In the genomic region with DNA sequence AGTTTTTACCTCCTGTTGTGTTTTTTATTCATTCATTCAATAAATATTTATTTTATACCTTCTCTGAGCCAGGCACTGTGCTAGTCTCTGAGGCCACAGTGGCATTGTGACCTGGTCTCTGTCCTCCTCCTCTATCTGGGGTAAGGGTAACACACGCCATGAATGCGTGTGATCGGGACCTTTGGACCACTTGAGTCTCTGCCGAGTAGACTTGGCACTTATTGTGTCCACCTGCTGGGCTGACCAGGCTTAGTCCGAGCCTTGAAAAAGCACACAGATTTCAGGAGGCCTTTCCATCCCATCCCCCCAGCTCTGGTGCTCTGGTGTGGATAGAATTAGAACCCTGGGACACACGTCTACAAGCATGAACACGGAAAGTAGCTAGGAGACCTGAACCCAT, we compare ENCODE assay signal across 17 cellular contexts. TPM values are rescaled to one million over a fixed set of nuclear protein-coding genes. Genes with fewer than 3 reads are reported as not detected.
DNase-seq lines count a peak whose midpoint lies in the region; ATAC-seq and TF ChIP-seq lines count a peak whose summit lies in the region.
"Had no signal": no experiment of that assay in that cellular context is flagged by ENCODE, and none has a peak within 500 bp of the region (broad histone marks: within the 10 kb centered on the region; RNA-seq: fewer than 3 reads in every experiment).

No MANE protein-coding gene starts in this region.

- intact Hi-C loops in left colon (cut with DNase I, micrococcal nuclease) (no loop called here), gastrocnemius medialis (cut with DNase I; ENCODE audit: low total_unique reads) (no loop called here)

- H3K27ac Mint-ChIP-seq in chondrocyte (ENCODE audit: unreplicated experiment): peak overlapping the region; percentile 17

- no peak overlapping the region for H3K4me3 ChIP-seq in gastrocnemius medialis
- H3K4me3 ChIP-seq: MG63, SJSA1 had no signal

- H3K36me3 ChIP-seq in gastrocnemius medialis: no peaks in the 10 kb centered on the region

- H3K9me3 ChIP-seq in gastrocnemius medialis: no peaks in the 10 kb centered on the region
- H3K9me3 ChIP-seq: Caco-2, MG63, SJSA1 had no signal

- no peaks in the 10 kb centered on the region for H3K27me3 ChIP-seq in gastrocnemius medialis
- H3K27me3 ChIP-seq: MG63, SJSA1 had no signal

- H3K27ac ChIP-seq in 22Rv1 (0 out of 2 replicates have a peak overlapping the region, but pooled peaks have one; percentile 13), gastrocnemius medialis (peak overlapping the region; percentile 77 to 87 (median 83))
- H3K27ac ChIP-seq: SJSA1 had no signal

- H3K9me3 Mint-ChIP-seq in chondrocyte (ENCODE audit: low read depth): no peaks in the 10 kb centered on the region
- H3K9me3 Mint-ChIP-seq: central memory CD8-positive, alpha-beta T cell had no signal

- in situ Hi-C loops in gastrocnemius medialis (cut with MboI; ENCODE audit: low sequenced_read_pairs in 4 of 4): no loop called here

- no peak overlapping the region for H3K4me3 Mint-ChIP-seq in chondrocyte (ENCODE audit: unreplicated experiment)
- H3K4me3 Mint-ChIP-seq: central memory CD8-positive, alpha-beta T cell had no signal

- DNase-seq in chondrocyte (ENCODE audit: low spot score) (no peak), left colon (no peak), gastrocnemius medialis (peak; percentile 61 to 86), mucosa of gallbladder (ENCODE audit: low spot score) (no peak), NCI-H1417 (lab: John Stamatoyannopoulos, UW) (no peak), HCEC 1CT (no peak)
- DNase-seq: activated CD8-positive, alpha-beta memory T cell treated with anti-CD3 and anti-CD28 coated beads for 24 hours; activated naive CD4-positive, alpha-beta T cell; Caco-2; H7; MG63; NK-92 treated with Interleukin-12 subunit alpha and Interleukin-12 subunit beta, amount 100 ng/mL, for 24 hours; stimulated activated naive CD4-positive, alpha-beta T cell had no signal

- ATAC-seq in left colon (peak; percentile 17), gastrocnemius medialis (peak; percentile 86 to 89), HG03439 (IDR thresholded peaks at IDR 0.05; ENCODE audit: unreplicated experiment) (no peak)

- peaks cover 36 to 52% of the 10 kb centered on the region in 2 donors for H3K4me1 ChIP-seq in gastrocnemius medialis

- no peaks in the 10 kb centered on the region for H3K27me3 Mint-ChIP-seq in chondrocyte (ENCODE audit: low read depth)
- H3K27me3 Mint-ChIP-seq: central memory CD8-positive, alpha-beta T cell had no signal

- TF ChIP-seq CTCF in 22Rv1 (IDR thresholded peaks at IDR 0.05) (no peak), chondrocyte (IDR thresholded peaks at IDR 0.05) (no peak), gastrocnemius medialis (IDR thresholded peaks at IDR 0.05 in 4 of 5, conservative IDR thresholded peaks at IDR 0.05 in 1 of 5) (peak in 1 of 5 experiments; percentile 21)

- TF ChIP-seq POLR2A in gastrocnemius medialis (IDR thresholded peaks at IDR 0.05): no peak

- H3K4me1 Mint-ChIP-seq in chondrocyte (ENCODE audit: low read depth): peaks cover 53% of the 10 kb centered on the region

- peaks cover 12% of the 10 kb centered on the region for H3K36me3 Mint-ChIP-seq in chondrocyte (ENCODE audit: low read depth)

RNA-seq across cellular contexts. Expression of a gene that starts 58.7 kb away (rescaled TPM):
- total RNA-seq in chondrocyte (141 to 154 TPM (median 148 TPM) in 3 replicates), left colon (100 to 1,000 TPM; 201 to 223 TPM), gastrocnemius medialis (100 to 1,000 TPM in 1 of 4 donors, 10 to 100 TPM in 3; 54.4 to 108 (median 88.0) TPM), mucosa of gallbladder (118 TPM)

Comparison
In these comparisons a context has a peak if more than half of its experiments do, and no peak if none do; other contexts are left out.
1. DNase-seq: peak in gastrocnemius medialis (2 of 2); none in chondrocyte (single experiment), left colon (0 of 2), mucosa of gallbladder (single experiment), NCI-H1417 (0 of 3) and HCEC 1CT (single experiment).